ENCODE assay signal across 20 cellular contexts in the genomic region with DNA sequence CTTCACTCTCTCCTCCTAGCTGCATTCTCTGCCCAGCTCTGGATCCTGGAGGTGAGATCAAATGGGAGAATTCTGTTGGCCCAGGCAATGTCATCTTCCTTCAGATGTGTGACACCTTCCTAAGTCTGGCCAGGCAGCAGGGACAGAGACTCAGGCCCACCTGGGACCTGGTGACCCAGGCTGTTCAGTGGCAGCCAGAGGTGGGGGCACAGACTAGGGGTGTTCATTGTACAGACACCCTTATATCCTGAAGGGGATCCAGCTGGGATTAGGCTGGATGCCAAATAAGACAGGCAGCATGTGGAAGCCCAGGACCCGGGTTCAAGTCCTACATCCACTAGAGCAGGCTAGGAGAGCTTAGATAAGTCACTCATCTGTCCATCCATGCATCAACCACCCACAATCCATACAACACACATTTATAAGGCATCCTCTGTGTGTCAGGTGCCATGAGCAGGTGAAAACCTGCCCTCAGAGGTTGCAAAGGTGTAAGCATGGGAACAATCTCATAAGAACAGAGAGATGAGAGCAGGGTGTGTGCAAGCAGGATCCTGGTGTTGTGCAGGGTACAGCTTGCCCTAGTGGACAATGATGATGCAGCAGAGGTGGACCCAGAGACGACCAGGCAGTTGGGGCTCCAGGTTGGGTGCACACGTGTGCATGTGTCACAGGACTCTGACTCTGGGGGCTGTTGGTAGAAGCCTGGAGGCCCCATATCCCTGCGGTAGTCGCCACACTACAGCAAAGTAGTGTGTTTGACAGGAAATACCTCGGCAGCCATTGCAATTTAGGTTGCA. TPM values are rescaled to one million over a fixed set of nuclear protein-coding genes. Genes with fewer than 3 reads are reported as not detected.
DNase-seq lines count a peak whose midpoint lies in the region; ATAC-seq and TF ChIP-seq lines count a peak whose summit lies in the region.
"Had no signal": no experiment of that assay in that cellular context is flagged by ENCODE, and none has a peak within 500 bp of the region (broad histone marks: within the 10 kb centered on the region; RNA-seq: fewer than 3 reads in every experiment).

No MANE protein-coding gene starts in this region.

- no peaks in the 10 kb centered on the region for H3K9me3 ChIP-seq in right atrium auricular region
- H3K9me3 ChIP-seq: ascending aorta, Peyer's patch, prostate gland, transverse colon had no signal

- no peaks in the 10 kb centered on the region for H3K36me3 ChIP-seq in right atrium auricular region
- H3K36me3 ChIP-seq: ascending aorta, Peyer's patch, prostate gland, transverse colon had no signal

- H3K4me1 ChIP-seq in right atrium auricular region = peaks cover 0 to 59% of the 10 kb centered on the region in 2 donors
- H3K4me1 ChIP-seq: Peyer's patch, prostate gland, transverse colon had no signal

- DNase-seq in Right ventricle myocardium inferior (ENCODE audit: missing footprints) = peak; percentile 48
- DNase-seq in right atrium auricular region (ENCODE audit: low spot score) = no peak
- no peak for DNase-seq in NB4 (ENCODE audit: low read depth)
- no peak for DNase-seq in choroid plexus epithelial cell (ENCODE audit: low read depth)
- no peak for DNase-seq in substantia nigra (lab: John Stamatoyannopoulos, UW)
- no peak for DNase-seq in stimulated activated CD4-positive, alpha-beta T cell treated with anti-CD3 and anti-CD28 coated beads, Interleukin-15, amount 100 ng/mL, for 24 hours
- DNase-seq in activated naive CD4-positive, alpha-beta T cell treated with anti-CD3 and anti-CD28 coated beads, Interleukin-2, amount 50 U/mL, for 16 hours = no peak
- no peak for DNase-seq in NCI-H187 (lab: John Stamatoyannopoulos, UW)
- DNase-seq: activated CD4-positive, alpha-beta memory T cell treated with anti-CD3 and anti-CD28 coated beads, Interleukin-2, amount 10 ng/mL, durations not matched to agents 7 days and 5 days; activated CD4-positive, alpha-beta T cell treated with anti-CD3 and anti-CD28 coated beads for 1 hour; cerebellar nuclear complex; dorsolateral prefrontal cortex; GF-D8; naive B cell; NCI-H1105 treated with DMSO at 0.1 percent for 48 hours; NCI-H2029; Peyer's patch; transverse colon had no signal

- H3K4me3 ChIP-seq in right atrium auricular region (no peak overlapping the region), NB4 (ENCODE audit: low read depth, low read length) (no peak overlapping the region), choroid plexus epithelial cell (ENCODE audit: low read depth, low read length) (no peak overlapping the region)
- H3K4me3 ChIP-seq: ascending aorta, dorsolateral prefrontal cortex, Peyer's patch, prostate gland, transverse colon had no signal

- H3K27me3 ChIP-seq in right atrium auricular region = no peaks in the 10 kb centered on the region
- H3K27me3 ChIP-seq: ascending aorta, dorsolateral prefrontal cortex, Peyer's patch, transverse colon had no signal

- no peak for ATAC-seq in Right ventricle myocardium inferior

- H3K27ac ChIP-seq in right atrium auricular region (no peak overlapping the region), substantia nigra (ENCODE audit: low read depth, low read length, poor library complexity, severe bottlenecking) (peak overlapping the region; percentile 1)
- H3K27ac ChIP-seq: ascending aorta, Peyer's patch, prostate gland, transverse colon had no signal

- no peak for TF ChIP-seq POLR2A in NB4 (IDR thresholded peaks at IDR 0.05; ENCODE audit: extremely low read depth, insufficient read length)

- intact Hi-C loops in Right ventricle myocardium inferior (cut with DNase I) = no loop called here

- no peak for TF ChIP-seq CTCF in right atrium auricular region (IDR thresholded peaks at IDR 0.05)
- TF ChIP-seq CTCF in NB4 (IDR thresholded peaks at IDR 0.05; ENCODE audit: low read depth, low read length) = peak; percentile 7
- peak; percentile 28 for TF ChIP-seq CTCF in choroid plexus epithelial cell (conservative IDR thresholded peaks at IDR 0.05; ENCODE audit: low read depth, low read length)

RNA-seq across cellular contexts. Expression of gene RPL29, which starts 18.3 kb away (rescaled TPM):
- total RNA-seq in Right ventricle myocardium inferior (677 TPM), right atrium auricular region (1,000 to 10,000 TPM in 1 of 2 donors, 100 to 1,000 TPM in 1; 658 to 1,017 TPM)

RNA-seq across cellular contexts. Expression of gene ACY1, which starts 30.7 kb away (rescaled TPM):
- total RNA-seq in Right ventricle myocardium inferior = 32.3 TPM
- total RNA-seq in right atrium auricular region = 10 to 100 TPM; 26.0 to 29.8 TPM

RNA-seq across cellular contexts. Expression of gene ABHD14A, which starts 39.1 kb away (rescaled TPM):
- 31.5 TPM for total RNA-seq in Right ventricle myocardium inferior
- 10 to 100 TPM; 21.0 to 31.3 TPM for total RNA-seq in right atrium auricular region

RNA-seq across cellular contexts. Expression of gene ABHD14B, which starts 40.2 kb away (rescaled TPM):
- total RNA-seq in Right ventricle myocardium inferior (13.8 TPM), right atrium auricular region (10 to 100 TPM; 15.6 to 20.9 TPM)

RNA-seq across cellular contexts. Expression of gene DUSP7, which starts 42.4 kb away (rescaled TPM):
- total RNA-seq in Right ventricle myocardium inferior (25.0 TPM), right atrium auricular region (10 to 100 TPM; 17.7 to 33.7 TPM)

Comparison
In these comparisons a context has a peak if more than half of its experiments do, and no peak if none do; other contexts are left out.
1. CTCF ChIP-seq: peak in NB4 (single experiment) and choroid plexus epithelial cell (single experiment); none in right atrium auricular region (0 of 2).